ENCODE assay signal across 15 cellular contexts in the genomic region with DNA sequence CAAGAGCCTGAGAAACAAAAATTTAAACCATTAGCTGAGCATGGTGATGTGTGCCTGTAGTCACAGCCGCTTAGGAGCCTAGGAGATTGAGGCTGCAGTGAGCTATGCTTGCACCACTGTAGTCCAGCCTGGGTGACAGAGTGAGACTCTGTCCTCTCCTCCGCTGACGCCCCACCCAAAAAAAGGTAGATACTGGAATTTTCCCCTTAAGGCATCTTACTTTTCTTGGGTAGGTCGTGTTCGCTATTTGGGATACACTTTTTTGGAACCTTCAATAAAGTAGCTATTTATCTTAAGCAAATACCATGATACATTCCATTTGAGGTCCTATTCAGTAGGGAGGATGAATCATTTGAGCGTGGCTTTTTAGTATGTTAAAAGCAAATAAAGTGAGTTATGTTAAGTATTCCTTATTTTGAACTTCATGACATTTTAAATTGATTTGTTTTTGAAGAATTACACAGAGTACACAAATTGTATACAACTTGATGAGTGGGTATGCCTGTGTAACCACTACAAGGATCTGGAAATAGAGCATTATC. TPM values are rescaled to one million over a fixed set of nuclear protein-coding genes. Genes with fewer than 3 reads are reported as not detected.
DNase-seq lines count a peak whose midpoint lies in the region; ATAC-seq and TF ChIP-seq lines count a peak whose summit lies in the region.
"Had no signal": no experiment of that assay in that cellular context is flagged by ENCODE, and none has a peak within 500 bp of the region (broad histone marks: within the 10 kb centered on the region; RNA-seq: fewer than 3 reads in every experiment).

No MANE protein-coding gene starts in this region.

- H3K27me3 ChIP-seq in GM23338 (ENCODE audit: insufficient read depth), result no peaks in the 10 kb centered on the region
- H3K27me3 ChIP-seq: heart right ventricle, upper lobe of left lung had no signal

- H3K36me3 Mint-ChIP-seq in GM23338 (ENCODE audit: low read depth) (peaks cover 16% of the 10 kb centered on the region; the same call in 2 of the 3 replicates), type B pancreatic cell (peaks cover 11% of the 10 kb centered on the region)

- TF ChIP-seq CTCF in GM23338 (conservative IDR thresholded peaks at IDR 0.05; ENCODE audit: low read depth in 2 of 2) (no peak), WI38 (IDR thresholded peaks at IDR 0.05; ENCODE audit: low read depth, low read length) (no peak), fibroblast of villous mesenchyme (IDR thresholded peaks at IDR 0.05; ENCODE audit: insufficient read depth, low read depth, low read length) (no peak), type B pancreatic cell (conservative IDR thresholded peaks at IDR 0.05) (no peak)

- no peaks in the 10 kb centered on the region for H3K9me2 ChIP-seq in GM23338 (ENCODE audit: insufficient read depth)

- peaks cover 30% of the 10 kb centered on the region for H3K79me2 ChIP-seq in GM23338 (replicated peaks; ENCODE audit: insufficient read depth)

- H3K27ac Mint-ChIP-seq in GM23338 (peak overlapping the region; percentile 48; the same call in 1 of the 2 replicates), type B pancreatic cell (peak overlapping the region; percentile 77)
- H3K27ac Mint-ChIP-seq: activated naive CD4-positive, alpha-beta T cell treated with anti-CD3 and anti-CD28 coated beads for 36 hours; WTC11 had no signal

- peaks cover 6% of the 10 kb centered on the region; the same call in 2 of the 3 replicates for H3K4me1 Mint-ChIP-seq in GM23338
- peaks cover 17% of the 10 kb centered on the region for H3K4me1 Mint-ChIP-seq in type B pancreatic cell (ENCODE audit: unreplicated experiment)

- H3K4me3 Mint-ChIP-seq in GM23338 (no peak overlapping the region), type B pancreatic cell (no peak overlapping the region)
- H3K4me3 Mint-ChIP-seq: activated naive CD4-positive, alpha-beta T cell treated with anti-CD3 and anti-CD28 coated beads for 36 hours; central memory CD8-positive, alpha-beta T cell; naive B cell; WTC11 had no signal

- no peak overlapping the region for H3K4me2 ChIP-seq in GM23338

- H3K36me3 ChIP-seq in GM23338 (ENCODE audit: insufficient read depth), result no peaks in the 10 kb centered on the region; the same call in 1 of the 2 replicates

- no peaks in the 10 kb centered on the region for H3F3A ChIP-seq in GM23338 (replicated peaks; ENCODE audit: low read depth)

- no peaks in the 10 kb centered on the region for H3K4me1 ChIP-seq in GM23338 (ENCODE audit: insufficient read depth)
- H3K4me1 ChIP-seq: upper lobe of left lung had no signal

- H4K20me1 ChIP-seq in GM23338 (replicated peaks; ENCODE audit: insufficient read depth), result no peaks in the 10 kb centered on the region

- H3K27me3 Mint-ChIP-seq in GM23338 (ENCODE audit: insufficient read depth, low read depth, poor library complexity) (no peaks in the 10 kb centered on the region), type B pancreatic cell (no peaks in the 10 kb centered on the region)
- H3K27me3 Mint-ChIP-seq: central memory CD8-positive, alpha-beta T cell; naive B cell had no signal

- DNase-seq in GM23338 (ENCODE audit: low spot score) (no peak), fibroblast of villous mesenchyme (ENCODE audit: low read depth) (peak; percentile 55), type B pancreatic cell (ENCODE audit: extremely low spot score, unreplicated experiment) (no peak), NCI-H2227 (lab: John Stamatoyannopoulos, UW; ENCODE audit: unreplicated experiment) (no peak), NCI-H69 (lab: John Stamatoyannopoulos, UW) (no peak)
- DNase-seq: activated naive CD4-positive, alpha-beta T cell treated with anti-CD3 and anti-CD28 coated beads for 36 hours; heart right ventricle; naive B cell; NCI-H524; SW 1271; upper lobe of left lung had no signal

- ATAC-seq in GM23338, result no peak
- no peak for ATAC-seq in GM21526 (IDR thresholded peaks at IDR 0.05; ENCODE audit: low FRiP score, unreplicated experiment)
- ATAC-seq: heart right ventricle, WTC11 had no signal

- H3K27ac ChIP-seq in GM23338 (ENCODE audit: low read depth), result no peak overlapping the region
- H3K27ac ChIP-seq: heart right ventricle, upper lobe of left lung had no signal

- no peaks in the 10 kb centered on the region; the same call in 2 of the 3 replicates for H3K9me3 Mint-ChIP-seq in GM23338
- H3K9me3 Mint-ChIP-seq in type B pancreatic cell, result no peaks in the 10 kb centered on the region
- H3K9me3 Mint-ChIP-seq: activated naive CD4-positive, alpha-beta T cell treated with anti-CD3 and anti-CD28 coated beads for 36 hours; central memory CD8-positive, alpha-beta T cell; naive B cell; WTC11 had no signal

- H3K4me3 ChIP-seq in GM23338, result no peak overlapping the region
- 0 out of 2 replicates have a peak overlapping the region, but pooled peaks have one; percentile 24 for H3K4me3 ChIP-seq in WI38 (ENCODE audit: low read depth, low read length)
- no peak overlapping the region for H3K4me3 ChIP-seq in fibroblast of villous mesenchyme (ENCODE audit: low read depth, low read length)
- H3K4me3 ChIP-seq: heart right ventricle, upper lobe of left lung had no signal

- H2AFZ ChIP-seq in GM23338, result no peak overlapping the region

TF ChIP-seq in GM23338, 12 proteins besides CTCF, POLR2A, EP300 and RAD21:
- no peak for TF ChIP-seq ZNF331 (CRISPR knock-in tag; IDR thresholded peaks at IDR 0.05; ENCODE audit: low read depth)
- no peak for TF ChIP-seq POLR2AphosphoS5 (IDR thresholded peaks at IDR 0.05; ENCODE audit: low read depth)
- TF ChIP-seq STAT1 (IDR thresholded peaks at IDR 0.05; ENCODE audit: unreplicated experiment), result no peak
- TF ChIP-seq EZH2phosphoT487 (IDR thresholded peaks at IDR 0.05; ENCODE audit: unreplicated experiment), result no peak
- TF ChIP-seq NANOG (IDR thresholded peaks at IDR 0.05; ENCODE audit: borderline replicate concordance), result no peak
- TF ChIP-seq, protein P1, sequence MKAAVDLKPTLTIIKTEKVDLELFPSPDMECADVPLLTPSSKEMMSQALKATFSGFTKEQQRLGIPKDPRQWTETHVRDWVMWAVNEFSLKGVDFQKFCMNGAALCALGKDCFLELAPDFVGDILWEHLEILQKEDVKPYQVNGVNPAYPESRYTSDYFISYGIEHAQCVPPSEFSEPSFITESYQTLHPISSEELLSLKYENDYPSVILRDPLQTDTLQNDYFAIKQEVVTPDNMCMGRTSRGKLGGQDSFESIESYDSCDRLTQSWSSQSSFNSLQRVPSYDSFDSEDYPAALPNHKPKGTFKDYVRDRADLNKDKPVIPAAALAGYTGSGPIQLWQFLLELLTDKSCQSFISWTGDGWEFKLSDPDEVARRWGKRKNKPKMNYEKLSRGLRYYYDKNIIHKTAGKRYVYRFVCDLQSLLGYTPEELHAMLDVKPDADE (IDR thresholded peaks at IDR 0.05), result no peak

RNA-seq across cellular contexts. Expression of a gene that starts 38.7 kb away (rescaled TPM):
- total RNA-seq in GM23338 (2014; rRNA removed; shearing (Covaris generic)), result 64.9 and 80.9 TPM in 2 replicates
- polyA plus RNA-seq in GM23338 (2016; fragmentation: Nextera tagmentation; extraction: Ambion mirVana), result 102 and 103 TPM in 2 replicates
- total RNA-seq in fibroblast of villous mesenchyme (69.3 and 76.4 TPM in 2 replicates), type B pancreatic cell (ENCODE audit: low replicate concordance) (44.5 and 69.6 TPM in 2 replicates)
